Comparison of ENCODE assay signal across 19 cellular contexts in the genomic region with DNA sequence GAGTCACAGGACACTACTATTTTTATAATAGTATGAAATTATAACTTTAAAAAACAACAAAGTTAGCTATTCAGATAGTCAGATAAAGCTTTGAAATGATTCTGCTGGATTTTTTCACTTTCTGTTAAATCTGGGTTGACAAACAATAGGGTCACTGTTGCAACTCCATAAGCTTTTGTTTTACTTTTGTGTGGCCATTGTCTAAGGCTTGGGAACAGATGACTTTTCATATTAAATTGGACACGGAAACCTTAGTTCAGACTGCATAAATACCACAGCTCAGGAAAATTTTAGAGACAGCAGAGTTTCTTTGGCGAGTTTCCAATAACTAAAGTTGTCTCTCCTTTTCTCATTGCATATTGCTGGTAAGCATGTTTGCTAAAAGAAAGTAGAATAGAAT.
"Had no signal": no experiment of that assay in that cellular context is flagged by ENCODE, and none has a peak within 500 bp of the region (broad histone marks: within the 10 kb centered on the region; RNA-seq: fewer than 3 reads in every experiment).

No MANE protein-coding gene starts in this region.

- FAIRE-seq: colon had no signal

- H3K9me3 Mint-ChIP-seq: activated CD4-positive, alpha-beta memory T cell treated with anti-CD3 and anti-CD28 coated beads, Interleukin-2, amount 10 ng/mL, durations not matched to agents 7 days and 5 days; activated T-cell treated with anti-CD3 and anti-CD28 coated beads, Interleukin-2, amount 50 U/mL, for 4 hours; stimulated activated naive B cell treated with anti-CD40 and anti-IgM and Interleukin-4, amounts not matched to agents 10 μg/mL and 1 μg/mL and 100 μg/mL, for 72 hours had no signal

- H3K27ac ChIP-seq: cardiac muscle cell, epithelial cell of prostate, parathyroid adenoma, transverse colon, WERI-Rb-1 had no signal

- H3K27ac Mint-ChIP-seq: activated CD4-positive, alpha-beta memory T cell treated with anti-CD3 and anti-CD28 coated beads, Interleukin-2, amount 10 ng/mL, durations not matched to agents 7 days and 5 days; stimulated activated naive B cell treated with anti-CD40 and anti-IgM and Interleukin-4, amounts not matched to agents 10 μg/mL and 1 μg/mL and 100 μg/mL, for 72 hours; T-helper 17 cell had no signal

- H3K4me1 ChIP-seq: parathyroid adenoma had no signal

- H3K9me3 ChIP-seq: transverse colon had no signal

- H3K36me3 Mint-ChIP-seq: naive B cell had no signal

- H3K4me3 Mint-ChIP-seq: activated CD4-positive, alpha-beta memory T cell treated with anti-CD3 and anti-CD28 coated beads, Interleukin-2, amount 10 ng/mL, durations not matched to agents 7 days and 5 days; activated T-cell treated with anti-CD3 and anti-CD28 coated beads, Interleukin-2, amount 50 U/mL, for 4 hours; naive B cell; stimulated activated naive B cell treated with anti-CD40 and anti-IgM and Interleukin-4, amounts not matched to agents 10 μg/mL and 1 μg/mL and 100 μg/mL, for 72 hours; T-helper 17 cell had no signal

- ATAC-seq: activated T-cell treated with anti-CD3 and anti-CD28 coated beads, Interleukin-2, amount 50 U/mL, for 4 hours; left colon; stimulated activated naive B cell treated with anti-CD40 and anti-IgM and Interleukin-4, amounts not matched to agents 10 μg/mL and 1 μg/mL and 100 μg/mL, for 72 hours; T-helper 17 cell had no signal

- DNase-seq: activated CD4-positive, alpha-beta memory T cell treated with anti-CD3 and anti-CD28 coated beads, Interleukin-2, amount 10 ng/mL, durations not matched to agents 7 days and 5 days; activated CD4-positive, alpha-beta T cell treated with anti-CD3 and anti-CD28 coated beads for 4 hours; activated effector memory CD4-positive, alpha-beta T cell treated with Interleukin-2 at 50 U/mL for 16 hours; activated naive CD4-positive, alpha-beta T cell treated with anti-CD3 and anti-CD28 coated beads, Interleukin-2, amount 50 U/mL, for 16 hours; activated T-cell treated with anti-CD3 and anti-CD28 coated beads, Interleukin-2, amount 50 U/mL, for 4 hours; effector CD4-positive, alpha-beta T cell; left colon; naive B cell; retina; stimulated activated CD4-positive, alpha-beta T cell treated with anti-CD3 and anti-CD28 coated beads, Interleukin-4, amount 100 ng/mL, for 1 hour; stimulated activated naive B cell treated with anti-CD40 and anti-IgM and Interleukin-4, amounts not matched to agents 10 μg/mL and 1 μg/mL and 100 μg/mL, for 72 hours; T-helper 17 cell; transverse colon; WERI-Rb-1 had no signal

- H3K9ac ChIP-seq: parathyroid adenoma had no signal

- H3K36me3 ChIP-seq: cardiac muscle cell, transverse colon, WERI-Rb-1 had no signal

- H3K4me3 ChIP-seq: cardiac muscle cell, lung, transverse colon had no signal

- H3K27me3 Mint-ChIP-seq: activated CD4-positive, alpha-beta memory T cell treated with anti-CD3 and anti-CD28 coated beads, Interleukin-2, amount 10 ng/mL, durations not matched to agents 7 days and 5 days; naive B cell; stimulated activated naive B cell treated with anti-CD40 and anti-IgM and Interleukin-4, amounts not matched to agents 10 μg/mL and 1 μg/mL and 100 μg/mL, for 72 hours; T-helper 17 cell had no signal

- H3K27me3 ChIP-seq: cardiac muscle cell, transverse colon had no signal
